ENCODE assay signal across 37 cellular contexts in genomic region chr4:25539241-25539640, GRCh38.
"Had no signal": no experiment of that assay in that cellular context is flagged by ENCODE, and none has a peak within 500 bp of the region (broad histone marks: within the 10 kb centered on the region; RNA-seq: fewer than 3 reads in every experiment).

No MANE protein-coding gene starts in this region.

- FAIRE-seq: astrocyte, TTC549 had no signal

- H3K9me3 Mint-ChIP-seq: activated B cell treated with CpG ODN at 0.5 μM for 24 hours; activated CD4-positive, alpha-beta memory T cell treated with anti-CD3 and anti-CD28 coated beads for 36 hours; activated CD4-positive, alpha-beta T cell treated with anti-CD3 and anti-CD28 coated beads, Interleukin-2, amount 10 ng/mL, durations not matched to agents 24 days and 14 days; activated CD8-positive, alpha-beta T cell treated with anti-CD3 and anti-CD28 coated beads for 36 hours; activated naive CD4-positive, alpha-beta T cell treated with anti-CD3 and anti-CD28 coated beads for 36 hours; activated naive CD4-positive, alpha-beta T cell treated with anti-CD3 and anti-CD28 coated beads, Interleukin-2, amount 50 U/mL, for 72 hours; activated naive CD8-positive, alpha-beta T cell treated with anti-CD3 and anti-CD28 coated beads for 36 hours; activated T-cell treated with anti-CD3 and anti-CD28 coated beads, Interleukin-2, amount 50 U/mL, for 4 hours; activated T-cell treated with anti-CD3 and anti-CD28 coated beads, Interleukin-2, amount 50 U/mL, for 72 hours; activated T-helper 1 cell treated with anti-CD3 and anti-CD28 coated beads, Interleukin-12 subunit alpha, Interleukin-12 subunit beta, Interleukin-2, Interleukin-4 antibody, amounts not matched to agents 30 ng/mL and 10 ng/mL and 1 ng/mL, durations not matched to agents 14 hours and 24 hours and 36 hours; activated T-helper 17 cell treated with anti-CD3 and anti-CD28 coated beads, Interleukin-2, amount 50 U/mL, for 72 hours; T-helper 1 cell treated with Interleukin-12 subunit alpha and Interleukin-12 subunit beta and Interleukin-4 antibody, amounts not matched to agents 30 μg/mL and 1 μg/mL, for 36 hours; T-helper 2 cell treated with Interferon-gamma antibody and Interleukin-4, amounts not matched to agents 5 μg/mL and 100 μg/mL, for 36 hours had no signal

- DNase-seq: activated B cell treated with CpG ODN at 0.5 μM for 24 hours; activated CD4-positive, alpha-beta memory T cell treated with anti-CD3 and anti-CD28 coated beads for 36 hours; activated CD4-positive, alpha-beta T cell treated with anti-CD3 and anti-CD28 coated beads for 4 hours; activated CD4-positive, alpha-beta T cell treated with anti-CD3 and anti-CD28 coated beads, Interleukin-2, amount 10 ng/mL, durations not matched to agents 24 days and 14 days; activated CD4-positive, alpha-beta T cell treated with anti-CD3 and anti-CD28 coated beads, Interleukin-2, amount 50 U/mL, for 1 hour; activated CD4-positive, alpha-beta T cell treated with anti-CD3 and anti-CD28 coated beads, Interleukin-2, amount 50 U/mL, for 4 hours; activated CD4-positive, CD25-positive, alpha-beta regulatory T cell treated with anti-CD3 and anti-CD28 coated beads, Interleukin-2, amount 50 U/mL, for 72 hours; activated CD8-positive, alpha-beta memory T cell treated with anti-CD3 and anti-CD28 coated beads, Interleukin-2, amount 50 U/mL, for 4 hours; activated CD8-positive, alpha-beta T cell treated with anti-CD3 and anti-CD28 coated beads for 36 hours; activated effector memory CD4-positive, alpha-beta T cell treated with anti-CD3 and anti-CD28 coated beads, Interleukin-2, amount 50 U/mL, for 16 hours; activated gamma-delta T cell treated with Interleukin-2 at 50 U/mL for 16 hours; activated naive CD4-positive, alpha-beta T cell; activated naive CD4-positive, alpha-beta T cell treated with anti-CD3 and anti-CD28 coated beads for 36 hours; activated naive CD4-positive, alpha-beta T cell treated with anti-CD3 and anti-CD28 coated beads, Interleukin-2, amount 50 U/mL, for 16 hours; activated naive CD8-positive, alpha-beta T cell treated with anti-CD3 and anti-CD28 coated beads for 36 hours; activated T-cell treated with anti-CD3 and anti-CD28 coated beads for 4 hours; activated T-cell treated with anti-CD3 and anti-CD28 coated beads, Interleukin-2, amount 50 U/mL, for 1 hour; activated T-cell treated with anti-CD3 and anti-CD28 coated beads, Interleukin-2, amount 50 U/mL, for 4 hours; activated T-cell treated with anti-CD3 and anti-CD28 coated beads, Interleukin-2, amount 50 U/mL, for 72 hours; adrenal gland; amniotic stem cell; aorta; body of pancreas; brain microvascular endothelial cell; central memory CD4-positive, alpha-beta T cell; T-helper 1 cell; T-helper 2 cell; T-helper 9 cell had no signal

- H3K27me3 Mint-ChIP-seq: activated B cell treated with CpG ODN at 0.5 μM for 24 hours; activated CD4-positive, alpha-beta memory T cell treated with anti-CD3 and anti-CD28 coated beads for 36 hours; activated CD8-positive, alpha-beta T cell treated with anti-CD3 and anti-CD28 coated beads for 36 hours; activated naive CD8-positive, alpha-beta T cell treated with anti-CD3 and anti-CD28 coated beads for 36 hours had no signal

- H3K4me1 Mint-ChIP-seq: activated CD4-positive, alpha-beta T cell treated with anti-CD3 and anti-CD28 coated beads, Interleukin-2, amount 10 ng/mL, durations not matched to agents 24 days and 14 days; activated naive CD8-positive, alpha-beta T cell treated with anti-CD3 and anti-CD28 coated beads for 36 hours; activated T-helper 17 cell treated with anti-CD3 and anti-CD28 coated beads, Interleukin-2, amount 50 U/mL, for 72 hours had no signal

- H3K36me3 ChIP-seq: adrenal gland, brain microvascular endothelial cell, breast epithelium had no signal

- H3K36me3 Mint-ChIP-seq: activated CD4-positive, alpha-beta memory T cell treated with anti-CD3 and anti-CD28 coated beads for 36 hours; activated naive CD4-positive, alpha-beta T cell treated with anti-CD3 and anti-CD28 coated beads, Interleukin-2, amount 50 U/mL, for 72 hours; activated naive CD8-positive, alpha-beta T cell treated with anti-CD3 and anti-CD28 coated beads for 36 hours had no signal

- H3K4me3 Mint-ChIP-seq: activated B cell treated with CpG ODN at 0.5 μM for 24 hours; activated CD4-positive, alpha-beta memory T cell treated with anti-CD3 and anti-CD28 coated beads for 36 hours; activated CD4-positive, alpha-beta T cell treated with anti-CD3 and anti-CD28 coated beads, Interleukin-2, amount 10 ng/mL, durations not matched to agents 24 days and 14 days; activated CD8-positive, alpha-beta T cell treated with anti-CD3 and anti-CD28 coated beads for 36 hours; activated naive CD4-positive, alpha-beta T cell treated with anti-CD3 and anti-CD28 coated beads for 36 hours; activated naive CD8-positive, alpha-beta T cell treated with anti-CD3 and anti-CD28 coated beads for 36 hours; activated T-cell treated with anti-CD3 and anti-CD28 coated beads, Interleukin-2, amount 50 U/mL, for 4 hours; activated T-cell treated with anti-CD3 and anti-CD28 coated beads, Interleukin-2, amount 50 U/mL, for 72 hours; activated T-helper 1 cell treated with anti-CD3 and anti-CD28 coated beads, Interleukin-12 subunit alpha, Interleukin-12 subunit beta, Interleukin-2, Interleukin-4 antibody, amounts not matched to agents 30 ng/mL and 10 ng/mL and 1 ng/mL, durations not matched to agents 14 hours and 24 hours and 36 hours; activated T-helper 17 cell treated with anti-CD3 and anti-CD28 coated beads, Interleukin-2, amount 50 U/mL, for 72 hours; T-helper 1 cell treated with Interleukin-12 subunit alpha and Interleukin-12 subunit beta and Interleukin-4 antibody, amounts not matched to agents 30 μg/mL and 1 μg/mL, for 36 hours; T-helper 2 cell treated with Interferon-gamma antibody and Interleukin-4, amounts not matched to agents 5 μg/mL and 100 μg/mL, for 36 hours had no signal

- H3K4me1 ChIP-seq: adrenal gland, breast epithelium had no signal

- H3K27me3 ChIP-seq: adrenal gland, body of pancreas, brain microvascular endothelial cell, breast epithelium had no signal

- H3K27ac ChIP-seq: adrenal gland, body of pancreas, brain microvascular endothelial cell, breast epithelium, VCaP had no signal

- ATAC-seq: activated CD8-positive, alpha-beta T cell treated with anti-CD3 and anti-CD28 coated beads for 36 hours; activated naive CD4-positive, alpha-beta T cell treated with anti-CD3 and anti-CD28 coated beads, Interleukin-2, amount 50 U/mL, for 72 hours; activated T-cell treated with anti-CD3 and anti-CD28 coated beads, Interleukin-2, amount 50 U/mL, for 4 hours; activated T-cell treated with anti-CD3 and anti-CD28 coated beads, Interleukin-2, amount 50 U/mL, for 72 hours; activated T-helper 17 cell treated with anti-CD3 and anti-CD28 coated beads, Interleukin-2, amount 50 U/mL, for 72 hours; body of pancreas had no signal

- H3K9me3 ChIP-seq: adrenal gland, body of pancreas, breast epithelium had no signal

- H3K4me3 ChIP-seq: adrenal gland, body of pancreas, breast epithelium had no signal

- H3K27ac Mint-ChIP-seq: activated B cell treated with CpG ODN at 0.5 μM for 24 hours; activated CD4-positive, alpha-beta memory T cell treated with anti-CD3 and anti-CD28 coated beads for 36 hours; activated CD4-positive, alpha-beta T cell treated with anti-CD3 and anti-CD28 coated beads, Interleukin-2, amount 10 ng/mL, durations not matched to agents 24 days and 14 days; activated CD8-positive, alpha-beta T cell treated with anti-CD3 and anti-CD28 coated beads for 36 hours; activated naive CD4-positive, alpha-beta T cell treated with anti-CD3 and anti-CD28 coated beads for 36 hours; activated naive CD4-positive, alpha-beta T cell treated with anti-CD3 and anti-CD28 coated beads, Interleukin-2, amount 50 U/mL, for 72 hours; activated naive CD8-positive, alpha-beta T cell treated with anti-CD3 and anti-CD28 coated beads for 36 hours; activated T-cell treated with anti-CD3 and anti-CD28 coated beads, Interleukin-2, amount 50 U/mL, for 72 hours; activated T-helper 1 cell treated with anti-CD3 and anti-CD28 coated beads, Interleukin-12 subunit alpha, Interleukin-12 subunit beta, Interleukin-2, Interleukin-4 antibody, amounts not matched to agents 30 ng/mL and 10 ng/mL and 1 ng/mL, durations not matched to agents 14 hours and 24 hours and 36 hours; activated T-helper 17 cell treated with anti-CD3 and anti-CD28 coated beads, Interleukin-2, amount 50 U/mL, for 72 hours; T-helper 1 cell treated with Interleukin-12 subunit alpha and Interleukin-12 subunit beta and Interleukin-4 antibody, amounts not matched to agents 30 μg/mL and 1 μg/mL, for 36 hours; T-helper 2 cell treated with Interferon-gamma antibody and Interleukin-4, amounts not matched to agents 5 μg/mL and 100 μg/mL, for 36 hours had no signal
